8 cellular contexts compared by ENCODE assay signal in genomic region chr18:49486959-49487710, GRCh38. TPM values are rescaled to one million over a fixed set of nuclear protein-coding genes. Genes with fewer than 3 reads are reported as not detected.
DNase-seq lines count a peak whose midpoint lies in the region; ATAC-seq and TF ChIP-seq lines count a peak whose summit lies in the region.

Gene C18orf32, minus strand, starts transcription at chr18:49487234. Its CDS starts 3,486 bp downstream, at chr18:49483748.

- peaks cover 68% of the 10 kb centered on the region for H3K36me3 ChIP-seq in RWPE2 (ENCODE audit: low read depth)

- TF ChIP-seq CTCF in RWPE2 (IDR thresholded peaks at IDR 0.05; ENCODE audit: poor library complexity, severe bottlenecking) (no peak), fibroblast of pulmonary artery (IDR thresholded peaks at IDR 0.05; ENCODE audit: low read length, missing control alignments) (no peak), nephron (IDR thresholded peaks at IDR 0.05; ENCODE audit: unreplicated experiment in 3 of 3) (no peak)

- intact Hi-C loops in activated T-helper 2 cell treated with anti-CD3 and anti-CD28 coated beads, Interferon-gamma antibody, Interleukin-2, Interleukin-4, amounts not matched to agents 10 μg/mL and 5 μg/mL and 100 μg/mL, durations not matched to agents 14 hours and 24 hours and 36 hours (cut with micrococcal nuclease), result loop anchor here (1.0 to 2.0 kb wide), 3 partner anchors 27 to 888 kb away; partner anchors contain the start of genes ACAA2, DYM and SKA1

- peaks cover 68% of the 10 kb centered on the region for H3K36me3 Mint-ChIP-seq in activated T-helper 2 cell treated with anti-CD3 and anti-CD28 coated beads, Interferon-gamma antibody, Interleukin-2, Interleukin-4, amounts not matched to agents 10 μg/mL and 5 μg/mL and 100 μg/mL, durations not matched to agents 14 hours and 24 hours and 36 hours (ENCODE audit: low read depth)
- H3K36me3 Mint-ChIP-seq in nephron (ENCODE audit: low read depth), result peaks cover 63% of the 10 kb centered on the region
- H3K36me3 Mint-ChIP-seq in stimulated activated naive CD8-positive, alpha-beta T cell treated with anti-CD3 and anti-CD28 coated beads, Interleukin-15, Interleukin-2, amounts not matched to agents 100 ng/mL and 50 ng/mL, for 24 hours (ENCODE audit: low read depth), result peaks cover 78% of the 10 kb centered on the region

- H3K4me3 ChIP-seq in RWPE2 (ENCODE audit: severe bottlenecking), result peak within 1 kb of the TSS; percentile 59
- H3K4me3 ChIP-seq in fibroblast of pulmonary artery (replicated peaks; ENCODE audit: low read depth, low read length), result peak within 1 kb of the TSS; percentile 70

- H3K9me3 ChIP-seq in RWPE2 (ENCODE audit: severe bottlenecking), result no peaks in the 10 kb centered on the region

- peak; percentile 92 for DNase-seq in EH (ENCODE audit: low read depth)
- peak; percentile 94 for DNase-seq in H4 (ENCODE audit: low spot score)
- peak; percentile 93 for DNase-seq in LoVo (ENCODE audit: low spot score)
- peak; percentile 96 for DNase-seq in RWPE2 (ENCODE audit: low spot score)
- peak; percentile 91 for DNase-seq in activated T-helper 2 cell treated with anti-CD3 and anti-CD28 coated beads, Interferon-gamma antibody, Interleukin-2, Interleukin-4, amounts not matched to agents 10 μg/mL and 5 μg/mL and 100 μg/mL, durations not matched to agents 14 hours and 24 hours and 36 hours (ENCODE audit: low spot score)
- peak; percentile 95 for DNase-seq in fibroblast of pulmonary artery (ENCODE audit: low read depth)

- peaks cover 23% of the 10 kb centered on the region for H3K4me1 ChIP-seq in RWPE2 (ENCODE audit: insufficient read depth, poor library complexity, severe bottlenecking)

- H3K9me3 Mint-ChIP-seq in activated T-helper 2 cell treated with anti-CD3 and anti-CD28 coated beads, Interferon-gamma antibody, Interleukin-2, Interleukin-4, amounts not matched to agents 10 μg/mL and 5 μg/mL and 100 μg/mL, durations not matched to agents 14 hours and 24 hours and 36 hours, result no peaks in the 10 kb centered on the region
- no peaks in the 10 kb centered on the region for H3K9me3 Mint-ChIP-seq in nephron
- H3K9me3 Mint-ChIP-seq in stimulated activated naive CD8-positive, alpha-beta T cell treated with anti-CD3 and anti-CD28 coated beads, Interleukin-15, Interleukin-2, amounts not matched to agents 100 ng/mL and 50 ng/mL, for 24 hours, result no peaks in the 10 kb centered on the region

- H3K4me1 Mint-ChIP-seq in activated T-helper 2 cell treated with anti-CD3 and anti-CD28 coated beads, Interferon-gamma antibody, Interleukin-2, Interleukin-4, amounts not matched to agents 10 μg/mL and 5 μg/mL and 100 μg/mL, durations not matched to agents 14 hours and 24 hours and 36 hours (ENCODE audit: low read depth), result peaks cover 44% of the 10 kb centered on the region
- H3K4me1 Mint-ChIP-seq in nephron, result peaks cover 38% of the 10 kb centered on the region
- peaks cover 80% of the 10 kb centered on the region for H3K4me1 Mint-ChIP-seq in stimulated activated naive CD8-positive, alpha-beta T cell treated with anti-CD3 and anti-CD28 coated beads, Interleukin-15, Interleukin-2, amounts not matched to agents 100 ng/mL and 50 ng/mL, for 24 hours (ENCODE audit: low read depth)

- peak within 1 kb of the TSS; percentile 98 for H3K27ac Mint-ChIP-seq in activated T-helper 2 cell treated with anti-CD3 and anti-CD28 coated beads, Interferon-gamma antibody, Interleukin-2, Interleukin-4, amounts not matched to agents 10 μg/mL and 5 μg/mL and 100 μg/mL, durations not matched to agents 14 hours and 24 hours and 36 hours
- H3K27ac Mint-ChIP-seq in nephron, result peak within 1 kb of the TSS; percentile 76 to 94 (median 91)
- peak within 1 kb of the TSS; percentile 100 for H3K27ac Mint-ChIP-seq in stimulated activated naive CD8-positive, alpha-beta T cell treated with anti-CD3 and anti-CD28 coated beads, Interleukin-15, Interleukin-2, amounts not matched to agents 100 ng/mL and 50 ng/mL, for 24 hours

- peak within 1 kb of the TSS; percentile 88 for H3K27ac ChIP-seq in RWPE2 (ENCODE audit: poor library complexity, severe bottlenecking)

- peak within 1 kb of the TSS; percentile 98 for H3K4me3 Mint-ChIP-seq in activated T-helper 2 cell treated with anti-CD3 and anti-CD28 coated beads, Interferon-gamma antibody, Interleukin-2, Interleukin-4, amounts not matched to agents 10 μg/mL and 5 μg/mL and 100 μg/mL, durations not matched to agents 14 hours and 24 hours and 36 hours (ENCODE audit: low read depth)
- peak within 1 kb of the TSS; percentile 90 to 96 (median 91) for H3K4me3 Mint-ChIP-seq in nephron
- peak within 1 kb of the TSS; percentile 97 for H3K4me3 Mint-ChIP-seq in stimulated activated naive CD8-positive, alpha-beta T cell treated with anti-CD3 and anti-CD28 coated beads, Interleukin-15, Interleukin-2, amounts not matched to agents 100 ng/mL and 50 ng/mL, for 24 hours

- peak; percentile 91 for ATAC-seq in RWPE2 (ENCODE audit: low read depth)

- no peaks in the 10 kb centered on the region for H3K27me3 Mint-ChIP-seq in activated T-helper 2 cell treated with anti-CD3 and anti-CD28 coated beads, Interferon-gamma antibody, Interleukin-2, Interleukin-4, amounts not matched to agents 10 μg/mL and 5 μg/mL and 100 μg/mL, durations not matched to agents 14 hours and 24 hours and 36 hours (ENCODE audit: low read depth)
- H3K27me3 Mint-ChIP-seq in nephron (ENCODE audit: low read depth), result no peaks in the 10 kb centered on the region
- H3K27me3 Mint-ChIP-seq in stimulated activated naive CD8-positive, alpha-beta T cell treated with anti-CD3 and anti-CD28 coated beads, Interleukin-15, Interleukin-2, amounts not matched to agents 100 ng/mL and 50 ng/mL, for 24 hours, result no peaks in the 10 kb centered on the region

- H3K27me3 ChIP-seq in RWPE2 (ENCODE audit: insufficient read depth, poor library complexity, severe bottlenecking), result no peaks in the 10 kb centered on the region

RNA-seq across cellular contexts. Expression of gene C18orf32, which starts in this region (rescaled TPM):
- 50.1 and 74.5 TPM in 2 replicates for total RNA-seq in H4 (2014; rRNA removed; shearing (Covaris generic))
- total RNA-seq in activated T-helper 2 cell treated with anti-CD3 and anti-CD28 coated beads, Interferon-gamma antibody, Interleukin-2, Interleukin-4, amounts not matched to agents 10 μg/mL and 5 μg/mL and 100 μg/mL, durations not matched to agents 14 hours and 24 hours and 36 hours, result 21.7 and 22.6 TPM in 2 replicates

Comparison
In these comparisons a context has a peak if more than half of its experiments do, and no peak if none do; other contexts are left out.
1. Peak in every context shown above with its lines: DNase-seq, ATAC-seq, H3K4me3 ChIP-seq and H3K27ac ChIP-seq.